8 cellular contexts compared by ENCODE assay signal in genomic region chr14:94581127-94581999, GRCh38. TPM values are rescaled to one million over a fixed set of nuclear protein-coding genes. Genes with fewer than 3 reads are reported as not detected.
DNase-seq lines count a peak whose midpoint lies in the region; ATAC-seq and TF ChIP-seq lines count a peak whose summit lies in the region.
"Had no signal": no experiment of that assay in that cellular context is flagged by ENCODE, and none has a peak within 500 bp of the region (broad histone marks: within the 10 kb centered on the region; RNA-seq: fewer than 3 reads in every experiment).

Gene SERPINA5 (plus strand): TSS chr14:94581426. CDS start chr14:94587363, 5,937 bp downstream.

- no peak within 1 kb of the TSS for H3K4me3 ChIP-seq in PC-3 (ENCODE audit: low read length)
- H3K4me3 ChIP-seq in epithelial cell of proximal tubule (ENCODE audit: low read depth, low read length) = peak within 1 kb of the TSS; percentile 38
- H3K4me3 ChIP-seq in right lobe of liver = peak within 1 kb of the TSS; percentile 31 to 71 (median 60)

- H3F3A ChIP-seq in PC-3 (ENCODE audit: low read length, unreplicated experiment) = no peaks in the 10 kb centered on the region

- no peak for ATAC-seq in PC-3
- ATAC-seq in right lobe of liver = peak; percentile 83 to 89 (median 84)
- ATAC-seq in GM21786 (IDR thresholded peaks at IDR 0.05; ENCODE audit: unreplicated experiment) = no peak

- H3K27me3 ChIP-seq in PC-3 (ENCODE audit: low read length) (no peaks in the 10 kb centered on the region), right lobe of liver (no peaks in the 10 kb centered on the region)

- WGBS in right lobe of liver (ENCODE audit: insufficient coverage, low coverage, low lambda C conversion rate, missing lambda C conversion rate) = 20% methylated on average over 10 of the region's 18 CpGs

- DNase-seq in PC-3 (peak; percentile 2), epithelial cell of proximal tubule (ENCODE audit: low read depth) (no peak), right lobe of liver (peak; percentile 93 to 97 (median 96)), ureter (ENCODE audit: low spot score) (peak; percentile 67), GDM1 (lab: John Stamatoyannopoulos, UW) (no peak), NCI-H1092 treated with DMSO at 0.1 percent for 48 hours (lab: John Stamatoyannopoulos, UW) (no peak)
- DNase-seq: DMS79 had no signal

- POLR2A ChIA-PET in PC-3 (lab: Charles Lee; ENCODE audit: unreplicated experiment) = no interaction called here

- H3K79me2 ChIP-seq in PC-3 (ENCODE audit: low read length) = no peaks in the 10 kb centered on the region

- no TSS peak for BruUV-seq in PC-3 (replicated peaks; lab: Mats Ljungman, UMichigan)

- no peak within 1 kb of the TSS for H3K4me2 ChIP-seq in PC-3 (ENCODE audit: low read length)

- CTCF ChIA-PET in PC-3 (lab: Charles Lee) = no interaction called here

- intact Hi-C loops in PC-3 (cut with micrococcal nuclease) = no loop called here
- intact Hi-C loops in right lobe of liver (cut with DNase I) = no loop called here

- no peak within 1 kb of the TSS for H2AFZ ChIP-seq in PC-3 (ENCODE audit: low read length)

- no peaks in the 10 kb centered on the region for H3K9me2 ChIP-seq in PC-3 (replicated peaks; ENCODE audit: low read length)

- peak; percentile 50 for TF ChIP-seq POLR2A in right lobe of liver (IDR thresholded peaks at IDR 0.05)

- TF ChIP-seq CTCF in PC-3 (conservative IDR thresholded peaks at IDR 0.05; ENCODE audit: low read depth, low read length) (no peak), epithelial cell of proximal tubule (conservative IDR thresholded peaks at IDR 0.05; ENCODE audit: low read depth, low read length) (no peak), right lobe of liver (IDR thresholded peaks at IDR 0.05) (peak in 1 of 4 donors; percentile 11)

- H3K9ac ChIP-seq in PC-3 (ENCODE audit: low read length) = no peak within 1 kb of the TSS

- H3K36me3 ChIP-seq in PC-3 (ENCODE audit: low read depth, low read length) (no peaks in the 10 kb centered on the region), right lobe of liver (no peaks in the 10 kb centered on the region)

- no peaks in the 10 kb centered on the region for H3K9me3 ChIP-seq in PC-3 (ENCODE audit: low read length)
- H3K9me3 ChIP-seq in right lobe of liver = no peaks in the 10 kb centered on the region

- H3K4me1 ChIP-seq in PC-3 (ENCODE audit: insufficient read depth, low read length) (no peaks in the 10 kb centered on the region), right lobe of liver (peaks cover 0 to 47% (median 10%) of the 10 kb centered on the region in 4 donors)

- H4K20me1 ChIP-seq in PC-3 (ENCODE audit: low read length) = no peaks in the 10 kb centered on the region

- no peak within 1 kb of the TSS for H3K27ac ChIP-seq in PC-3 (ENCODE audit: low read length)
- H3K27ac ChIP-seq in right lobe of liver = peak within 1 kb of the TSS in 2 of 3 donors; percentile 33 to 58

RNA-seq across cellular contexts. Expression of gene SERPINA5, which starts in this region (rescaled TPM):
- total RNA-seq in PC-3 (2014; rRNA removed) (not detected in 2 replicates), epithelial cell of proximal tubule (0.58 and 2.4 TPM in 2 replicates), right lobe of liver (100 to 1,000 TPM in 4 of 6 experiments, 10 to 100 TPM in 2; 24.7 to 317 (median 167) TPM), ureter (4.4 TPM)

Comparison
In these comparisons a context has a peak if more than half of its experiments do, and no peak if none do; other contexts are left out.
1. Peak in DNase-seq in PC-3; RNA of the gene not detected or under 1 TPM.
2. ATAC-seq: peak in right lobe of liver (4 of 4); none in PC-3 (single experiment) and GM21786 (single experiment).
3. DNase-seq: peak in right lobe of liver (3 of 3) and ureter (single experiment); none in epithelial cell of proximal tubule (single experiment), GDM1 (single experiment) and NCI-H1092 treated with DMSO at 0.1 percent for 48 hours (single experiment).